In the genomic region with DNA sequence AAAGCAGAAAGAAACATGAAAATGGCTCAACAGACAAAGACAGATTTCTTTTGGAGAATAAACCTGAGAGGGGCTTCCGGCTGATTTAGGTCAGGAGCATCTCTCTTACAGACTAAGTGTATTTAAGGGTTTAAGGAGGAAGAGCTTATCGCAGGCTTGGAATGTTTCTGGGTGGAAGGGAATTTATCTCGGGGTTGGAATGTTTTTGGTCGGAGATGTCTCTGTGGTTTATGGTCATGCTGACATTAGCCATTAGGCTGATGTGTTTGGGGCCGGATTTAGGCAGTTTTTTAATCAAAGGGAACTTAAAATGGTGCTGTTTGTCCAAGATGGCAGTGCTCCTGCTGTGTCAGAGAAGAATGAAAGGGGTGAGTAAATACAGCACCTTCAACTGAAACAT, we compare ENCODE assay signal across 23 cellular contexts. TPM values are rescaled to one million over a fixed set of nuclear protein-coding genes. Genes with fewer than 3 reads are reported as not detected.
"Had no signal": no experiment of that assay in that cellular context is flagged by ENCODE, and none has a peak within 500 bp of the region (broad histone marks: within the 10 kb centered on the region; RNA-seq: fewer than 3 reads in every experiment).

No MANE protein-coding gene starts in this region.

- H3K4me3 Mint-ChIP-seq: naive thymus-derived CD8-positive, alpha-beta T cell; neural crest cell had no signal

- DNase-seq: effector memory CD4-positive, alpha-beta T cell; foreskin melanocyte; head of caudate nucleus; mesendoderm; naive thymus-derived CD8-positive, alpha-beta T cell; posterior cingulate gyrus; stimulated activated CD4-positive, alpha-beta T cell treated with anti-CD3 and anti-CD28 coated beads, Interleukin-12 subunit alpha, Interleukin-12 subunit beta, amount 100 ng/mL, for 4 hours; stimulated activated naive CD4-positive, alpha-beta T cell; stomach; substantia nigra; transverse colon had no signal

- H3K36me3 ChIP-seq: stomach, thoracic aorta, transverse colon had no signal

- H3K4me1 Mint-ChIP-seq: neural crest cell had no signal

- H3K4me1 ChIP-seq: stomach, transverse colon had no signal

- H3K79me2 ChIP-seq: hepatocyte had no signal

- H3K27ac Mint-ChIP-seq: naive thymus-derived CD8-positive, alpha-beta T cell had no signal

- H3K27ac ChIP-seq: hepatocyte, skin epidermis, stomach, thoracic aorta, transverse colon had no signal

- H3K4me2 ChIP-seq: hepatocyte had no signal

- H3K9me3 ChIP-seq: stomach, thoracic aorta, transverse colon had no signal

- H3K27me3 ChIP-seq: hepatocyte, stomach had no signal

- ATAC-seq: esophagus mucosa; naive thymus-derived CD8-positive, alpha-beta T cell; sciatic nerve had no signal

- H3K4me3 ChIP-seq: hepatocyte, skin epidermis, stomach, thoracic aorta, transverse colon had no signal

- H2AFZ ChIP-seq: hepatocyte had no signal

RNA-seq across cellular contexts. Expression of a gene that starts 14.4 kb away (rescaled TPM):
- total RNA-seq: esophagus mucosa, hepatocyte, kidney epithelial cell, lung microvascular endothelial cell, neural crest cell, osteocyte, pulmonary artery endothelial cell, sciatic nerve, stomach, thoracic aorta, transverse colon, ureter had no signal
- polyA plus RNA-seq: liver had no signal
